Comparison of ENCODE assay signal across 7 cellular contexts in the genomic region with DNA sequence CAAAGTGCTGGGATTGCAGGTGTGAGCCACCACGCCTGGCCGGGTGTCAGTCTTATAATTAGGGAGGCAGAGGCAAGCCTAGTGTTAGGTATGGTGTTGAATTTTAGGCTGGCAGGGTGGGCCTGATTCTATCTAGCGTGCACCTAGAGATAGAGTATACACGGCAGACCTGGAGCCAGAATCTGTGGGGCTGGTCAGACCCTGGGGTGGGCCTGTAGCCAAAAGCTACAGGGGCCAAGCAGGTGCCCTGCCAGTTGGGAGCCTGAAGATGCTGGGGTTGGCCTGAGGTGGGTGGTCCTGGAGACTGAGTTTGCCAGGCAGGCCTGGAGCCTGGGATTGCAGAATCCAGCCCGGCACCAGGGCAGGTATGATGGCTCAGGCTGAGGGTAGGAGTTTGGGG.
"Had no signal": no experiment of that assay in that cellular context is flagged by ENCODE, and none has a peak within 500 bp of the region (broad histone marks: within the 10 kb centered on the region; RNA-seq: fewer than 3 reads in every experiment).

No MANE protein-coding gene starts in this region.

- H3K36me3 Mint-ChIP-seq: IgD-negative memory B cell had no signal

- H3K9me3 Mint-ChIP-seq: H9 had no signal

- H3K27ac Mint-ChIP-seq: H9, IgD-negative memory B cell had no signal

- H3K4me3 Mint-ChIP-seq: H9, IgD-negative memory B cell had no signal

- H3K9ac ChIP-seq: GM23248 had no signal

- H3K27ac ChIP-seq: GM23248, HL-60 had no signal

- ATAC-seq: HepG2 had no signal

- H2AFZ ChIP-seq: GM23248 had no signal

- H3K4me3 ChIP-seq: GM23248 had no signal

- H3K27me3 Mint-ChIP-seq: IgD-negative memory B cell had no signal

- DNase-seq: GM23248, H9, HCEC 1CT, KBM-7 had no signal

- H3K4me1 Mint-ChIP-seq: H9, IgD-negative memory B cell had no signal
